ENCODE assay signal across 19 cellular contexts in the genomic region with DNA sequence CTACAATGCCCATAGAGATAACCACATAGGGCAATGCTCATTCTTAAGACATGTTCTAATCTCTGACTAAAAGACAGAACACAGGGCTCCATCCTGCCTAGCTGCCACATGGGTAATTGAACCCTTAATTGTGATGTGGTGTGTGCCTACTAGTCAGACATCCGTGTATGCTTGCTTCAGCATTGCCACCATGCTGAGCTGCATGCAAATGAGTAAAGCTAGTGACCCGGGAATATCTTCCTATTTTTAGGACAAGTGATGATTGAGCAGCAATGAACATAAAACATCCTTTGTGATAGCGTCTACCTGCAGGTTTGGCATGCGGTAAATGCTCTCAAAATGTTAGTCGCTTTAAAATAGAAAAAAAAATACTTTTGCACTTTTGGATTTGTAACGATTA.
DNase-seq lines count a peak whose midpoint lies in the region; ATAC-seq lines count a peak whose summit lies in the region.
"Had no signal": no experiment of that assay in that cellular context is flagged by ENCODE, and none has a peak within 500 bp of the region (broad histone marks: within the 10 kb centered on the region; RNA-seq: fewer than 3 reads in every experiment).

No MANE protein-coding gene starts in this region.

- DNase-seq in NCI-H748 (lab: John Stamatoyannopoulos, UW; ENCODE audit: unreplicated experiment) (peak; percentile 18), NCI-H748 treated with DMSO at 0.1 percent for 48 hours (lab: John Stamatoyannopoulos, UW) (no peak), cerebellar cortex (ENCODE audit: low spot score) (peak; percentile 81), inferior parietal cortex (ENCODE audit: extremely low spot score) (peak; percentile 36), pons (ENCODE audit: low spot score) (peak; percentile 56), NCI-H2227 (lab: John Stamatoyannopoulos, UW; ENCODE audit: unreplicated experiment) (no peak), OCI-M2 (lab: John Stamatoyannopoulos, UW; ENCODE audit: unreplicated experiment) (no peak)
- DNase-seq: BE2C; Calu3; CD4-positive, alpha-beta T cell; DMS53; HCEC 1CT; KBM-7; NCI-H1436; NCI-H2029 treated with DMSO at 0.1 percent for 48 hours; NCI-H2171 treated with DMSO at 0.1 percent for 48 hours; NCI-H510A; NK-92 treated with Interleukin-12 subunit alpha and Interleukin-12 subunit beta, amount 100 ng/mL, for 24 hours had no signal

- no peak for ATAC-seq in GM19467 (IDR thresholded peaks at IDR 0.05; ENCODE audit: unreplicated experiment)

Comparison
In these comparisons a context has a peak if more than half of its experiments do, and no peak if none do; other contexts are left out.
1. DNase-seq: peak in NCI-H748 (single experiment), cerebellar cortex (single experiment), inferior parietal cortex (single experiment) and pons (single experiment); none in NCI-H748 treated with DMSO at 0.1 percent for 48 hours (single experiment), NCI-H2227 (single experiment) and OCI-M2 (single experiment).